ENCODE assay signal across 24 cellular contexts in the genomic region with DNA sequence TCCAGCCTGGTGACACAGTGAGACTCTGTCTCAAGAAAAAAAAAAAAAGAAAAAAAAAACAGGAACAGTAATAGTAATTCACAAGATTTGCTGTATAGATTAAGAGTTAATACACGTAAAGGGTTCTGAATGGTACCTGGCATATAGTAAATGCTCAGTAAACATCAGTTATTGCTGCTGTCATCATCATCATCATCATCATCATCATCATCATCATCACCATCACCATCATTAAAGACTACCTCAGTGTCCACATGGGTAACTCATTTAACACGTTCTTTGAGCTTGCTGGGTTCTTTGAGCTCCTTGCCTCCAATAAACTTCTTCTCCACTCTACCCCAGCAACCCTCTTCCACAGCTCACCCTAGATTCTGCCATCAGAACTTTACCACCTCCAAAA.
"Had no signal": no experiment of that assay in that cellular context is flagged by ENCODE, and none has a peak within 500 bp of the region (broad histone marks: within the 10 kb centered on the region; RNA-seq: fewer than 3 reads in every experiment).

No MANE protein-coding gene starts in this region.

- H3K4me3 Mint-ChIP-seq: memory B cell; nephron progenitor cell; stimulated activated naive B cell treated with anti-CD40 and anti-IgM and Interleukin-4, amounts not matched to agents 10 μg/mL and 1 μg/mL and 100 μg/mL, for 72 hours; stimulated activated naive CD8-positive, alpha-beta T cell treated with anti-CD3 and anti-CD28 coated beads, Interleukin-15, amount 100 ng/mL, for 72 hours had no signal

- H3K36me3 ChIP-seq: gastrocnemius medialis, vagina had no signal

- H3K9me3 Mint-ChIP-seq: memory B cell; nephron progenitor cell; stimulated activated naive B cell treated with anti-CD40 and anti-IgM and Interleukin-4, amounts not matched to agents 10 μg/mL and 1 μg/mL and 100 μg/mL, for 72 hours; stimulated activated naive CD8-positive, alpha-beta T cell treated with anti-CD3 and anti-CD28 coated beads, Interleukin-15, amount 100 ng/mL, for 72 hours had no signal

- H3K4me1 Mint-ChIP-seq: nephron progenitor cell had no signal

- H3K9me3 ChIP-seq: esophagus muscularis mucosa, gastrocnemius medialis, heart right ventricle, left ventricle myocardium inferior, lower lobe of right lung, neutrophil, psoas muscle, testis, tibial nerve, upper lobe of right lung, vagina had no signal

- H3K4me3 ChIP-seq: esophagus muscularis mucosa, gastrocnemius medialis, heart right ventricle, left ventricle myocardium inferior, lower lobe of right lung, psoas muscle, testis, tibial nerve, upper lobe of right lung, vagina had no signal

- ATAC-seq: gastrocnemius medialis; heart right ventricle; left cardiac atrium; lower lobe of right lung; psoas muscle; sciatic nerve; stimulated activated naive B cell treated with anti-CD40 and anti-IgM and Interleukin-4, amounts not matched to agents 10 μg/mL and 1 μg/mL and 100 μg/mL, for 72 hours; stimulated activated naive CD8-positive, alpha-beta T cell treated with anti-CD3 and anti-CD28 coated beads, Interleukin-15, amount 100 ng/mL, for 72 hours; upper lobe of right lung had no signal

- H3K27ac Mint-ChIP-seq: memory B cell; nephron progenitor cell; stimulated activated naive B cell treated with anti-CD40 and anti-IgM and Interleukin-4, amounts not matched to agents 10 μg/mL and 1 μg/mL and 100 μg/mL, for 72 hours; stimulated activated naive CD8-positive, alpha-beta T cell treated with anti-CD3 and anti-CD28 coated beads, Interleukin-15, amount 100 ng/mL, for 72 hours had no signal

- H3K27ac ChIP-seq: epithelial cell of prostate, esophagus muscularis mucosa, gastrocnemius medialis, heart right ventricle, left ventricle myocardium inferior, lower lobe of right lung, neutrophil, psoas muscle, testis, upper lobe of right lung, vagina had no signal

- DNase-seq: effector memory CD4-positive, alpha-beta T cell; gastrocnemius medialis; heart right ventricle; islet precursor cell; left cardiac atrium; left ventricle myocardium inferior; lower lobe of right lung; midbrain; nephron progenitor cell; psoas muscle; retina; stimulated activated CD4-positive, alpha-beta T cell treated with anti-CD3 and anti-CD28 coated beads, Interleukin-2, amount 100 ng/mL, for 24 hours; stimulated activated CD4-positive, alpha-beta T cell treated with anti-CD3 and anti-CD28 coated beads, Interleukin-4, amount 100 ng/mL, for 4 hours; stimulated activated naive B cell treated with anti-CD40 and anti-IgM and Interleukin-4, amounts not matched to agents 10 μg/mL and 1 μg/mL and 100 μg/mL, for 72 hours; stimulated activated naive CD8-positive, alpha-beta T cell treated with anti-CD3 and anti-CD28 coated beads, Interleukin-15, amount 100 ng/mL, for 72 hours; testis; upper lobe of right lung had no signal

- H3K27me3 Mint-ChIP-seq: memory B cell; stimulated activated naive B cell treated with anti-CD40 and anti-IgM and Interleukin-4, amounts not matched to agents 10 μg/mL and 1 μg/mL and 100 μg/mL, for 72 hours; stimulated activated naive CD8-positive, alpha-beta T cell treated with anti-CD3 and anti-CD28 coated beads, Interleukin-15, amount 100 ng/mL, for 72 hours had no signal

- H3K4me1 ChIP-seq: testis had no signal

- H3K27me3 ChIP-seq: esophagus muscularis mucosa, gastrocnemius medialis, heart right ventricle, neutrophil, testis, tibial nerve, upper lobe of right lung, vagina had no signal
